ENCODE assay signal across 24 cellular contexts in genomic region chr2:144528108-144528507, GRCh38.
"Had no signal": no experiment of that assay in that cellular context is flagged by ENCODE, and none has a peak within 500 bp of the region (broad histone marks: within the 10 kb centered on the region; RNA-seq: fewer than 3 reads in every experiment).

No MANE protein-coding gene starts in this region.

- H3K9me3 Mint-ChIP-seq: activated B cell treated with CpG ODN at 0.5 μM for 24 hours; activated CD4-positive, alpha-beta memory T cell treated with anti-CD3 and anti-CD28 coated beads for 36 hours; activated CD4-positive, alpha-beta T cell treated with anti-CD3 and anti-CD28 coated beads, Interleukin-2, amount 10 ng/mL, durations not matched to agents 24 days and 14 days; activated naive CD4-positive, alpha-beta T cell treated with anti-CD3 and anti-CD28 coated beads for 36 hours; activated T-helper 17 cell treated with anti-CD3 and anti-CD28 coated beads, Interleukin-2, amount 50 U/mL, for 72 hours; T-helper 1 cell treated with Interleukin-12 subunit alpha and Interleukin-12 subunit beta and Interleukin-4 antibody, amounts not matched to agents 30 μg/mL and 1 μg/mL, for 36 hours had no signal

- H3K9me3 ChIP-seq: Peyer's patch had no signal

- DNase-seq: activated B cell treated with CpG ODN at 0.5 μM for 24 hours; activated CD4-positive, alpha-beta memory T cell treated with anti-CD3 and anti-CD28 coated beads for 36 hours; activated CD4-positive, alpha-beta T cell treated with anti-CD3 and anti-CD28 coated beads for 1 hour; activated CD4-positive, alpha-beta T cell treated with anti-CD3 and anti-CD28 coated beads, Interleukin-2, amount 10 ng/mL, durations not matched to agents 24 days and 14 days; activated CD8-positive, alpha-beta memory T cell treated with anti-CD3 and anti-CD28 coated beads for 24 hours; activated gamma-delta T cell; activated naive CD4-positive, alpha-beta T cell treated with anti-CD3 and anti-CD28 coated beads for 36 hours; activated T-cell treated with anti-CD3 and anti-CD28 coated beads, Interleukin-2, amount 50 U/mL, for 48 hours; amygdala; Karpas-422; MM.1S; NCI-H1105; NCI-H1436; NCI-H1694 treated with DMSO at 0.1 percent for 48 hours; NCI-H2029 treated with DMSO at 0.1 percent for 48 hours; NCI-H345; NCI-H510A treated with DMSO at 0.1 percent for 48 hours; Peyer's patch; SHP77 treated with DMSO at 0.1 percent for 48 hours; T-helper 9 cell had no signal

- H3K27me3 ChIP-seq: Peyer's patch had no signal

- H3K27ac ChIP-seq: Peyer's patch, RWPE1 had no signal

- H3K4me1 ChIP-seq: Peyer's patch had no signal

- H3K36me3 Mint-ChIP-seq: activated CD4-positive, alpha-beta memory T cell treated with anti-CD3 and anti-CD28 coated beads for 36 hours had no signal

- H3K4me3 ChIP-seq: Peyer's patch had no signal

- H3K36me3 ChIP-seq: Peyer's patch had no signal

- H3K27me3 Mint-ChIP-seq: activated B cell treated with CpG ODN at 0.5 μM for 24 hours had no signal

- H3K27ac Mint-ChIP-seq: activated B cell treated with CpG ODN at 0.5 μM for 24 hours; activated CD4-positive, alpha-beta memory T cell treated with anti-CD3 and anti-CD28 coated beads for 36 hours; activated CD4-positive, alpha-beta T cell treated with anti-CD3 and anti-CD28 coated beads, Interleukin-2, amount 10 ng/mL, durations not matched to agents 24 days and 14 days; activated naive CD4-positive, alpha-beta T cell treated with anti-CD3 and anti-CD28 coated beads for 36 hours; activated naive CD8-positive, alpha-beta T cell; activated T-helper 17 cell treated with anti-CD3 and anti-CD28 coated beads, Interleukin-2, amount 50 U/mL, for 72 hours; T-helper 1 cell treated with Interleukin-12 subunit alpha and Interleukin-12 subunit beta and Interleukin-4 antibody, amounts not matched to agents 30 μg/mL and 1 μg/mL, for 36 hours had no signal

- H3K4me3 Mint-ChIP-seq: activated B cell treated with CpG ODN at 0.5 μM for 24 hours; activated CD4-positive, alpha-beta memory T cell treated with anti-CD3 and anti-CD28 coated beads for 36 hours; activated CD4-positive, alpha-beta T cell treated with anti-CD3 and anti-CD28 coated beads, Interleukin-2, amount 10 ng/mL, durations not matched to agents 24 days and 14 days; activated naive CD4-positive, alpha-beta T cell treated with anti-CD3 and anti-CD28 coated beads for 36 hours; activated naive CD8-positive, alpha-beta T cell; activated T-helper 17 cell treated with anti-CD3 and anti-CD28 coated beads, Interleukin-2, amount 50 U/mL, for 72 hours; T-helper 1 cell treated with Interleukin-12 subunit alpha and Interleukin-12 subunit beta and Interleukin-4 antibody, amounts not matched to agents 30 μg/mL and 1 μg/mL, for 36 hours had no signal
